ENCODE assay signal across 17 cellular contexts in genomic region chr1:236030572-236030971, GRCh38.
"Had no signal": no experiment of that assay in that cellular context is flagged by ENCODE, and none has a peak within 500 bp of the region (broad histone marks: within the 10 kb centered on the region; RNA-seq: fewer than 3 reads in every experiment).

No MANE protein-coding gene starts in this region.

- H2AFZ ChIP-seq: hepatocyte, neural progenitor cell had no signal

- H3K27ac ChIP-seq: hepatocyte, neural progenitor cell, ovary, testis, upper lobe of right lung, vagina had no signal

- H3K4me3 ChIP-seq: hepatocyte, neural progenitor cell, ovary, testis, tibial nerve, upper lobe of right lung, vagina had no signal

- H3K27me3 ChIP-seq: hepatocyte, neural progenitor cell, ovary, testis, tibial nerve, upper lobe of right lung, vagina had no signal

- H3K36me3 ChIP-seq: neural progenitor cell, ovary had no signal

- H3K9ac ChIP-seq: neural progenitor cell had no signal

- H3K9me3 ChIP-seq: ovary, testis, tibial nerve, upper lobe of right lung, vagina had no signal

- H3K4me2 ChIP-seq: hepatocyte, neural progenitor cell had no signal

- H3K79me2 ChIP-seq: hepatocyte had no signal

- H3K4me1 ChIP-seq: neural progenitor cell, testis, upper lobe of right lung, vagina had no signal

- DNase-seq: cerebellar nuclear complex; dermis blood vessel endothelial cell; left colon; mammary epithelial cell; natural killer cell; nucleus accumbens; ovary; right cardiac atrium; small intestine; stimulated activated CD4-positive, alpha-beta T cell treated with anti-CD3 and anti-CD28 coated beads, Interleukin-2, amount 100 ng/mL, for 48 hours; stimulated activated naive CD8-positive, alpha-beta T cell treated with anti-CD3 and anti-CD28 coated beads, Interleukin-15, Interleukin-2, amounts not matched to agents 100 U/mL and 50 U/mL, for 24 hours; testis; upper lobe of right lung had no signal
